ENCODE assay signal across 2 cellular contexts in the genomic region with DNA sequence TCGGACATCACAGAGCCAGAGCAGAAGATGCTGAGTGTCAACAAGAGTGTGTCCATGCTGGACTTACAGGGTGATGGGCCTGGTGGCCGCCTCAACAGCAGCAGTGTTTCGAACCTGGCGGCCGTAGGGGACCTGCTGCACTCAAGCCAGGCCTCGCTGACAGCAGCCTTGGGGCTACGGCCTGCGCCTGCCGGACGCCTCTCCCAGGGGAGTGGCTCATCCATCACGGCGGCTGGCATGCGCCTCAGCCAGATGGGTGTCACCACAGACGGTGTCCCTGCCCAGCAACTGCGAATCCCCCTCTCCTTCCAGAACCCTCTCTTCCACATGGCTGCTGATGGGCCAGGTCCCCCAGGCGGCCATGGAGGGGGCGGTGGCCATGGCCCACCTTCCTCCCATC.
TF ChIP-seq lines count a peak whose summit lies in the region.

No MANE protein-coding gene starts in this region.

TF ChIP-seq in SK-N-SH, 30 proteins besides CTCF, POLR2A, EP300 and RAD21 (continued from another document):
- TF ChIP-seq EZH2phosphoT487 (IDR thresholded peaks at IDR 0.05; ENCODE audit: borderline replicate concordance, low read depth) (no peak), MAX (IDR thresholded peaks at IDR 0.05; ENCODE audit: low read depth) (no peak), POLR2AphosphoS5 (IDR thresholded peaks at IDR 0.05; ENCODE audit: low read depth, low read length) (no peak), CHD2 (IDR thresholded peaks at IDR 0.05; ENCODE audit: low read length, partially characterized antibody) (no peak), FOXJ3 (CRISPR knock-in tag; IDR thresholded peaks at IDR 0.05) (no peak), RFX5 (IDR thresholded peaks at IDR 0.05; ENCODE audit: low read length) (no peak), SIN3A (IDR thresholded peaks at IDR 0.05; ENCODE audit: borderline replicate concordance, low read depth, low read length) (no peak), NFIC (IDR thresholded peaks at IDR 0.05; ENCODE audit: borderline replicate concordance) (no peak), GABPA (IDR thresholded peaks at IDR 0.05; ENCODE audit: low read depth) (no peak), GATA2 (CRISPR knock-in tag; IDR thresholded peaks at IDR 0.05) (no peak)

TF ChIP-seq in SK-N-SH treated with all-trans-retinoic acid at 6 μM for 48 hours, 23 proteins besides CTCF, POLR2A, EP300 and RAD21 (continued from another document):
- TF ChIP-seq, protein P1, sequence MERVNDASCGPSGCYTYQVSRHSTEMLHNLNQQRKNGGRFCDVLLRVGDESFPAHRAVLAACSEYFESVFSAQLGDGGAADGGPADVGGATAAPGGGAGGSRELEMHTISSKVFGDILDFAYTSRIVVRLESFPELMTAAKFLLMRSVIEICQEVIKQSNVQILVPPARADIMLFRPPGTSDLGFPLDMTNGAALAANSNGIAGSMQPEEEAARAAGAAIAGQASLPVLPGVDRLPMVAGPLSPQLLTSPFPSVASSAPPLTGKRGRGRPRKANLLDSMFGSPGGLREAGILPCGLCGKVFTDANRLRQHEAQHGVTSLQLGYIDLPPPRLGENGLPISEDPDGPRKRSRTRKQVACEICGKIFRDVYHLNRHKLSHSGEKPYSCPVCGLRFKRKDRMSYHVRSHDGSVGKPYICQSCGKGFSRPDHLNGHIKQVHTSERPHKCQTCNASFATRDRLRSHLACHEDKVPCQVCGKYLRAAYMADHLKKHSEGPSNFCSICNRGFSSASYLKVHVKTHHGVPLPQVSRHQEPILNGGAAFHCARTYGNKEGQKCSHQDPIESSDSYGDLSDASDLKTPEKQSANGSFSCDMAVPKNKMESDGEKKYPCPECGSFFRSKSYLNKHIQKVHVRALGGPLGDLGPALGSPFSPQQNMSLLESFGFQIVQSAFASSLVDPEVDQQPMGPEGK (CRISPR knock-in tag; IDR thresholded peaks at IDR 0.05; ENCODE audit: borderline replicate concordance): no peak
- TF ChIP-seq BACH2 (CRISPR knock-in tag; IDR thresholded peaks at IDR 0.05; ENCODE audit: borderline replicate concordance): no peak
- no peak for TF ChIP-seq ARNTL (CRISPR knock-in tag; IDR thresholded peaks at IDR 0.05; ENCODE audit: borderline replicate concordance, low read depth)
- no peak for TF ChIP-seq RARB (CRISPR knock-in tag; IDR thresholded peaks at IDR 0.05)
- no peak for TF ChIP-seq ZNF70 (CRISPR knock-in tag; IDR thresholded peaks at IDR 0.05)
- TF ChIP-seq CSRNP3 (CRISPR knock-in tag; IDR thresholded peaks at IDR 0.05): no peak
- no peak for TF ChIP-seq ZNF8 (CRISPR knock-in tag; IDR thresholded peaks at IDR 0.05)
- TF ChIP-seq, protein P2, sequence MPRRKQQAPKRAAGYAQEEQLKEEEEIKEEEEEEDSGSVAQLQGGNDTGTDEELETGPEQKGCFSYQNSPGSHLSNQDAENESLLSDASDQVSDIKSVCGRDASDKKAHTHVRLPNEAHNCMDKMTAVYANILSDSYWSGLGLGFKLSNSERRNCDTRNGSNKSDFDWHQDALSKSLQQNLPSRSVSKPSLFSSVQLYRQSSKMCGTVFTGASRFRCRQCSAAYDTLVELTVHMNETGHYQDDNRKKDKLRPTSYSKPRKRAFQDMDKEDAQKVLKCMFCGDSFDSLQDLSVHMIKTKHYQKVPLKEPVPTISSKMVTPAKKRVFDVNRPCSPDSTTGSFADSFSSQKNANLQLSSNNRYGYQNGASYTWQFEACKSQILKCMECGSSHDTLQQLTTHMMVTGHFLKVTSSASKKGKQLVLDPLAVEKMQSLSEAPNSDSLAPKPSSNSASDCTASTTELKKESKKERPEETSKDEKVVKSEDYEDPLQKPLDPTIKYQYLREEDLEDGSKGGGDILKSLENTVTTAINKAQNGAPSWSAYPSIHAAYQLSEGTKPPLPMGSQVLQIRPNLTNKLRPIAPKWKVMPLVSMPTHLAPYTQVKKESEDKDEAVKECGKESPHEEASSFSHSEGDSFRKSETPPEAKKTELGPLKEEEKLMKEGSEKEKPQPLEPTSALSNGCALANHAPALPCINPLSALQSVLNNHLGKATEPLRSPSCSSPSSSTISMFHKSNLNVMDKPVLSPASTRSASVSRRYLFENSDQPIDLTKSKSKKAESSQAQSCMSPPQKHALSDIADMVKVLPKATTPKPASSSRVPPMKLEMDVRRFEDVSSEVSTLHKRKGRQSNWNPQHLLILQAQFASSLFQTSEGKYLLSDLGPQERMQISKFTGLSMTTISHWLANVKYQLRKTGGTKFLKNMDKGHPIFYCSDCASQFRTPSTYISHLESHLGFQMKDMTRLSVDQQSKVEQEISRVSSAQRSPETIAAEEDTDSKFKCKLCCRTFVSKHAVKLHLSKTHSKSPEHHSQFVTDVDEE (CRISPR knock-in tag; IDR thresholded peaks at IDR 0.05): no peak
- no peak for TF ChIP-seq ISL1 (CRISPR knock-in tag; IDR thresholded peaks at IDR 0.05)
- TF ChIP-seq ZC3H10 (CRISPR knock-in tag; IDR thresholded peaks at IDR 0.05): no peak
- TF ChIP-seq ZFP3 (CRISPR knock-in tag; IDR thresholded peaks at IDR 0.05): no peak
- TF ChIP-seq CREB5 (CRISPR knock-in tag; IDR thresholded peaks at IDR 0.05; ENCODE audit: low read depth): no peak
- TF ChIP-seq TOX (CRISPR knock-in tag; IDR thresholded peaks at IDR 0.05; ENCODE audit: borderline replicate concordance): no peak
- no peak for TF ChIP-seq CSDC2 (CRISPR knock-in tag; IDR thresholded peaks at IDR 0.05)
- TF ChIP-seq OSR1 (CRISPR knock-in tag; IDR thresholded peaks at IDR 0.05): no peak
- no peak for TF ChIP-seq SNAI2 (CRISPR knock-in tag; IDR thresholded peaks at IDR 0.05)
- TF ChIP-seq ESRRG (CRISPR knock-in tag; IDR thresholded peaks at IDR 0.05): no peak
- TF ChIP-seq ZNF565 (CRISPR knock-in tag; conservative IDR thresholded peaks at IDR 0.05; ENCODE audit: low read depth): no peak
- no peak for TF ChIP-seq GLIS3 (CRISPR knock-in tag; IDR thresholded peaks at IDR 0.05)
